Comparison of ENCODE assay signal across 19 cellular contexts in the genomic region with DNA sequence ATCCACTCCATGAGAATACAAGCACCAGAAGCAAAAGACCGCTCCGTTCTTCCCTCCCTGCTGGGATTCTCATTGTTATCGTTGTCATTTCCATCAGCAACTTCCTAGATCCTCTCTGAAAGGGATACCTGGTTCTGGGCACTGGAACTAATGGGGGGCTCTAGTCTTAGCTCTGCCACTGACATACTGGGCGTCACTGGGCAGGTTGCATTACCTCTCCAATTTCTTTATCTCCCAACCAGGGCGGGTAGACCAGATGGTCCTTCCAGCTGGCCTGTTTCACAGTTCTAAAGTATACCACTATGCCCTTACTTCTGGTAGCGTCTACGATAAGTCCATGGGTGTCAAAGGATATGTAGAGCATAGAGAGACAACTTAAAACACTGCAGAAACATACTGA. TPM values are rescaled to one million over a fixed set of nuclear protein-coding genes. Genes with fewer than 3 reads are reported as not detected.
A peak's percentile ranks its signal among the peaks of the same experiment; 100 is the strongest.
DNase-seq lines count a peak whose midpoint lies in the region; ATAC-seq and TF ChIP-seq lines count a peak whose summit lies in the region.
"Had no signal": no experiment of that assay in that cellular context is flagged by ENCODE, and none has a peak within 500 bp of the region (broad histone marks: within the 10 kb centered on the region; RNA-seq: fewer than 3 reads in every experiment).

No MANE protein-coding gene starts in this region.

- peaks cover 3% of the 10 kb centered on the region for H3K4me1 Mint-ChIP-seq in neural progenitor cell

- no peak for TF ChIP-seq CTCF in neural progenitor cell (IDR thresholded peaks at IDR 0.05)
- TF ChIP-seq CTCF in brain microvascular endothelial cell (IDR thresholded peaks at IDR 0.05; ENCODE audit: low read depth, low read length, missing control alignments): no peak
- TF ChIP-seq CTCF in smooth muscle cell (IDR thresholded peaks at IDR 0.05; ENCODE audit: borderline replicate concordance, insufficient read depth, poor library complexity, severe bottlenecking): no peak

- H3K27ac ChIP-seq in caudate nucleus (ENCODE audit: low read depth, low read length): peak overlapping the region; percentile 98
- H3K27ac ChIP-seq in neural progenitor cell: no peak overlapping the region
- no peak overlapping the region for H3K27ac ChIP-seq in brain microvascular endothelial cell
- no peak overlapping the region for H3K27ac ChIP-seq in right cardiac atrium (ENCODE audit: low read length)
- H3K27ac ChIP-seq in smooth muscle cell (ENCODE audit: low read depth): no peak overlapping the region
- H3K27ac ChIP-seq: 22Rv1, C4-2B had no signal

- H3K27me3 ChIP-seq in neural progenitor cell (no peaks in the 10 kb centered on the region), brain microvascular endothelial cell (replicated peaks) (peaks cover 4% of the 10 kb centered on the region), right cardiac atrium (ENCODE audit: control insufficient read depth, insufficient read depth) (no peaks in the 10 kb centered on the region), smooth muscle cell (ENCODE audit: low read depth) (no peaks in the 10 kb centered on the region)

- H3K79me2 ChIP-seq in neural progenitor cell (ENCODE audit: low read depth) (no peaks in the 10 kb centered on the region), smooth muscle cell (ENCODE audit: low read depth) (no peaks in the 10 kb centered on the region)

- H4K20me1 ChIP-seq in neural progenitor cell (ENCODE audit: low read depth) (no peaks in the 10 kb centered on the region), smooth muscle cell (ENCODE audit: low read depth) (no peaks in the 10 kb centered on the region)

- peaks cover 13% of the 10 kb centered on the region for H3K27me3 Mint-ChIP-seq in neural progenitor cell (ENCODE audit: insufficient read depth, low read depth)

- no peak overlapping the region for H3K4me2 ChIP-seq in neural progenitor cell
- H3K4me2 ChIP-seq in smooth muscle cell: no peak overlapping the region

- H3K9me3 ChIP-seq in neural progenitor cell (ENCODE audit: low read depth) (no peaks in the 10 kb centered on the region), right cardiac atrium (ENCODE audit: control insufficient read depth, low read length) (no peaks in the 10 kb centered on the region), smooth muscle cell (replicated peaks; ENCODE audit: low read depth) (no peaks in the 10 kb centered on the region)

- H3K9me3 Mint-ChIP-seq in neural progenitor cell: no peaks in the 10 kb centered on the region

- H3K36me3 ChIP-seq in neural progenitor cell: no peaks in the 10 kb centered on the region
- H3K36me3 ChIP-seq in brain microvascular endothelial cell (replicated peaks): no peaks in the 10 kb centered on the region
- H3K36me3 ChIP-seq in smooth muscle cell (ENCODE audit: low read depth): no peaks in the 10 kb centered on the region

- no peak overlapping the region for H3K27ac Mint-ChIP-seq in neural progenitor cell

- no peak overlapping the region for H3K9ac ChIP-seq in neural progenitor cell
- H3K9ac ChIP-seq in smooth muscle cell (ENCODE audit: low read depth): no peak overlapping the region

- no peak overlapping the region for H3K4me3 Mint-ChIP-seq in neural progenitor cell

- no peak overlapping the region for H3K4me3 ChIP-seq in neural progenitor cell
- H3K4me3 ChIP-seq in brain microvascular endothelial cell (ENCODE audit: low read depth, low read length): no peak overlapping the region
- H3K4me3 ChIP-seq in right cardiac atrium (ENCODE audit: low read length): no peak overlapping the region
- no peak overlapping the region for H3K4me3 ChIP-seq in smooth muscle cell

- H2AFZ ChIP-seq in neural progenitor cell (replicated peaks) (peak overlapping the region; percentile 68), smooth muscle cell (ENCODE audit: low read depth) (no peak overlapping the region)

- intact Hi-C loops in right cardiac atrium (cut with DNase I): loop anchor here in 1 of 4 donors (5.0 kb wide), 1 partner anchor 117 kb away; no protein-coding TSS in a partner anchor

- H3K36me3 Mint-ChIP-seq in neural progenitor cell: no peaks in the 10 kb centered on the region

- 75% methylated on average over 7 of the region's 7 CpGs for WGBS in right cardiac atrium
- 83% methylated on average over 7 of the region's 7 CpGs for WGBS in smooth muscle cell (ENCODE audit: low lambda C conversion rate)

- no peak for ATAC-seq in right cardiac atrium
- ATAC-seq: PC-3 had no signal

- peaks cover 3% of the 10 kb centered on the region for H3K4me1 ChIP-seq in neural progenitor cell
- no peaks in the 10 kb centered on the region for H3K4me1 ChIP-seq in right cardiac atrium (ENCODE audit: control insufficient read depth, insufficient read depth, low read length)
- no peaks in the 10 kb centered on the region for H3K4me1 ChIP-seq in smooth muscle cell (ENCODE audit: low read depth)

- H3F3A ChIP-seq in neural progenitor cell (ENCODE audit: low read depth): peaks cover 4% of the 10 kb centered on the region
- no peaks in the 10 kb centered on the region for H3F3A ChIP-seq in smooth muscle cell (ENCODE audit: low read depth)

- DNase-seq in NCI-H82 (lab: John Stamatoyannopoulos, UW) (peak; percentile 50), NCI-H82 treated with DMSO at 0.1 percent for 48 hours (lab: John Stamatoyannopoulos, UW; ENCODE audit: unreplicated experiment) (no peak), caudate nucleus (lab: John Stamatoyannopoulos, UW) (peak in 1 of 61 donors; percentile 31), neural progenitor cell (ENCODE audit: low spot score) (no peak), NCI-H2196 (lab: John Stamatoyannopoulos, UW; ENCODE audit: unreplicated experiment) (no peak), brain microvascular endothelial cell (no peak), right cardiac atrium (no peak), smooth muscle cell (lab: John Stamatoyannopoulos, UW; ENCODE audit: unreplicated experiment) (no peak)
- DNase-seq: AML-193, DND-41, MM.1S, NCI-H1092, NCI-H2107, PC-3, RPMI8226, SIG-M5 had no signal

- in situ Hi-C loops in brain microvascular endothelial cell (cut with HindIII; ENCODE audit: low pct_ligation_motif_present, low sequenced_read_pairs): no loop called here

RNA-seq across cellular contexts. Expression of a gene that starts 1.4 kb away (rescaled TPM):
- total RNA-seq in neural progenitor cell (ENCODE audit: low replicate concordance): 0.06 TPM in 1 of 2 replicates, not detected in the other
- total RNA-seq in right cardiac atrium: under 1 TPM in 3 of 4 donors, not detected in 1; 0.06 to 0.21 (median 0.11) TPM
- 0.20 TPM for polyA plus RNA-seq in right cardiac atrium
- total RNA-seq in smooth muscle cell: not detected in 2 replicates
- polyA plus RNA-seq in smooth muscle cell: 0.05 TPM in 1 of 2 replicates, not detected in the other

RNA-seq across cellular contexts. Expression of a gene that starts 20.4 kb away (rescaled TPM):
- 13.3 and 29.6 TPM in 2 replicates for total RNA-seq in neural progenitor cell (ENCODE audit: low replicate concordance)
- total RNA-seq in right cardiac atrium: 10 to 100 TPM; 60.9 to 75.3 (median 66.7) TPM
- 32.0 TPM for polyA plus RNA-seq in right cardiac atrium
- total RNA-seq in smooth muscle cell: 32.8 and 44.8 TPM in 2 replicates
- polyA plus RNA-seq in smooth muscle cell: 53.3 and 54.7 TPM in 2 replicates

RNA-seq across cellular contexts. Expression of a gene that starts 36.3 kb away (rescaled TPM):
- total RNA-seq in neural progenitor cell (ENCODE audit: low replicate concordance) (not detected in 2 replicates), right cardiac atrium (1 to 10 TPM in 1 of 4 donors, under 1 TPM in 3; 0.28 to 1.7 (median 0.66) TPM), smooth muscle cell (not detected in 2 replicates)
- polyA plus RNA-seq in right cardiac atrium (0.29 TPM), smooth muscle cell (not detected in 2 replicates)
- total RNA-seq: LHCN-M2, PC-3 had no signal
